In the genomic region with DNA sequence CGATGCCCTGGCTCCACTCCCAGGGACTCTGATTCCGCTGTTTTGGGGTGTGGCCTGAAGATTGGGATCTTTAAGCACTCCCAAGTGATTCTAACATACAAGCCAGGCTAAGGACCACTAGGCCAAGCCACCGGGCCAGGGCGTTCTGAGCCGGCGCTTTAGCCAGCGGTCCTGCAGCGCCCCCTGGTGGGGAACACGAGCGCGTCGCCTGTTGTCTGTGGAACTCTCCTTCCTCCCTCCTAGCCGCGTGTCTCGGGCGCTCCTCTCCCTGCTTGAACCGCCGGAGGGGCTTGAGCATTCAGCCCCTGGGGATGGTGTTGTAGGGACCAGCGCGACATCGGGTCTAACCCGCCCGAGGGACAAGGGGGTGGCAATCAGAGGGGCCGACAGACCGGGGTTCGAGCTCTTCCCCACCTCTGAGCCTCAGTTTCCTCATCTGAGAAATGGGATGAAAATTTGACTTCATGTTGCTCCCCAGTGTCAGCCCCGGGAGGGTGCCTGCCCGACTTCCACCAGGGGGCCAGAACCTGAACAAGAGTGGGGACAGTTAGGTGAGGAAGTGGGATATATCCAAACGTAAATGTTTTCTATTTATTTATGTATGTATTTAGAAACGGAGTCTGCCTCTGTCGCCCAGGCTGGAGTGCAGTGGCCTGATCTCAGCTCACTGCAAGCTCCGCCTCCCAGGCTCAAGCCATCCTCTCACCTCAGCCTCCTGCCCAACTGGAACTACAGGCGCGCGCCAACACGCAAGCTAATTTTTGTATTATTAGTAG, we compare ENCODE assay signal across 8 cellular contexts. TPM values are rescaled to one million over a fixed set of nuclear protein-coding genes. Genes with fewer than 3 reads are reported as not detected.
DNase-seq lines count a peak whose midpoint lies in the region; ATAC-seq and TF ChIP-seq lines count a peak whose summit lies in the region.

No MANE protein-coding gene starts in this region.

- no peaks in the 10 kb centered on the region for H3K4me1 Mint-ChIP-seq in natural killer cell
- H3K4me1 Mint-ChIP-seq in stimulated activated memory B cell treated with anti-CD40 and anti-IgM and Interleukin-4, amounts not matched to agents 10 μg/mL and 1 μg/mL and 100 μg/mL, for 72 hours = no peaks in the 10 kb centered on the region

- no peaks in the 10 kb centered on the region for H4K20me1 ChIP-seq in HCT116 (ENCODE audit: insufficient read depth)

- no peak overlapping the region for H3K27ac Mint-ChIP-seq in natural killer cell
- no peak overlapping the region for H3K27ac Mint-ChIP-seq in stimulated activated memory B cell treated with anti-CD40 and anti-IgM and Interleukin-4, amounts not matched to agents 10 μg/mL and 1 μg/mL and 100 μg/mL, for 72 hours

- ATAC-seq in HCT116 (peak; percentile 92), esophagus mucosa (peak; percentile 81), natural killer cell (peak; percentile 52 to 75 (median 74)), GM18502 (IDR thresholded peaks at IDR 0.05; ENCODE audit: poor library complexity, unreplicated experiment) (no peak)
- peak; percentile 64 for ATAC-seq in stimulated activated memory B cell treated with anti-CD40 and anti-IgM and Interleukin-4, amounts not matched to agents 10 μg/mL and 1 μg/mL and 100 μg/mL, for 72 hours

- no peaks in the 10 kb centered on the region for H3K79me2 ChIP-seq in HCT116 (ENCODE audit: insufficient read depth, low read length)

- CTCF ChIA-PET in HCT116 (lab: Charles Lee) = interaction anchor here (0.8 to 3.7 kb wide), 9 partner anchors 16 to 435 kb away, joined by 3 to 18 read pairs (median 5); a partner anchor contains a TSS

- no peaks in the 10 kb centered on the region for H3K4me1 ChIP-seq in BE2C
- H3K4me1 ChIP-seq in HCT116 (ENCODE audit: control insufficient read depth in 1 of 2, insufficient read depth in 2 of 2, low read length in 2 of 2) = peaks cover 0 to 10% of the 10 kb centered on the region in 2 experiments; a peak in 2 of 4 replicates
- no peaks in the 10 kb centered on the region for H3K4me1 ChIP-seq in NT2/D1 (ENCODE audit: insufficient read depth, insufficient read length)

- H3K27me3 ChIP-seq in BE2C = no peaks in the 10 kb centered on the region
- H3K27me3 ChIP-seq in HCT116 (ENCODE audit: insufficient read depth, low read length) = no peaks in the 10 kb centered on the region
- no peaks in the 10 kb centered on the region for H3K27me3 ChIP-seq in NT2/D1 (ENCODE audit: insufficient read depth, insufficient read length)

- H3K4me2 ChIP-seq in HCT116 (ENCODE audit: low read length) = peak overlapping the region; percentile 50

- RAD21 ChIA-PET in HCT116 (lab: Charles Lee; ENCODE audit: low non-redundant PET in 1 of 2, low total read pairs in 2 of 2, uncharacterized antibody in 2 of 2, unreplicated experiment in 2 of 2) = interaction anchor here (0.8 to 1.3 kb wide), 3 partner anchors 232 to 234 kb away, joined by 4 to 7 read pairs (median 6); no protein-coding TSS in a partner anchor

- H3K9me3 ChIP-seq in BE2C (no peaks in the 10 kb centered on the region), HCT116 (ENCODE audit: control insufficient read depth in 1 of 2, insufficient read depth in 1 of 2, low read depth in 1 of 2, low read length in 2 of 2) (no peaks in the 10 kb centered on the region), NT2/D1 (ENCODE audit: insufficient read depth, low read length) (no peaks in the 10 kb centered on the region)

- no peak overlapping the region for H3K9ac ChIP-seq in HCT116 (ENCODE audit: low read length)
- H3K9ac ChIP-seq in NT2/D1 (ENCODE audit: insufficient read length, low read depth) = no peak overlapping the region

- H3K36me3 ChIP-seq in BE2C (no peaks in the 10 kb centered on the region), HCT116 (ENCODE audit: control insufficient read depth in 1 of 2, insufficient read depth in 2 of 2, low read length in 2 of 2) (no peaks in the 10 kb centered on the region), NT2/D1 (ENCODE audit: insufficient read depth, insufficient read length, low read length) (no peaks in the 10 kb centered on the region)

- peak; percentile 90 for DNase-seq in BE2C
- peak; percentile 62 for DNase-seq in HCT116 (ENCODE audit: low read depth, low spot score)
- DNase-seq in NT2/D1 (ENCODE audit: low read depth, low spot score) = peak; percentile 57
- DNase-seq in activated T-cell treated with anti-CD3 and anti-CD28 coated beads for 1 hour (ENCODE audit: low read depth) = peak; percentile 84
- DNase-seq in natural killer cell = peak; percentile 58

- TF ChIP-seq POLR2A in HCT116 (IDR thresholded peaks at IDR 0.05; ENCODE audit: borderline replicate concordance, extremely low read depth, insufficient read depth, insufficient read length) = no peak

- no peak overlapping the region for H3K4me3 Mint-ChIP-seq in natural killer cell
- no peak overlapping the region for H3K4me3 Mint-ChIP-seq in stimulated activated memory B cell treated with anti-CD40 and anti-IgM and Interleukin-4, amounts not matched to agents 10 μg/mL and 1 μg/mL and 100 μg/mL, for 72 hours

- BruUV-seq in HCT116 (replicated peaks; lab: Mats Ljungman, UMichigan) = no TSS peak

- peak; percentile 96 for TF ChIP-seq RAD21 in HCT116 (IDR thresholded peaks at IDR 0.05; ENCODE audit: low read depth)

- no peak overlapping the region for H3K4me3 ChIP-seq in BE2C (ENCODE audit: low read depth, low read length)
- no peak overlapping the region for H3K4me3 ChIP-seq in HCT116 (replicated peaks in 1 of 2; ENCODE audit: low read depth in 1 of 2, low read length in 2 of 2)
- no peak overlapping the region for H3K4me3 ChIP-seq in NT2/D1 (ENCODE audit: insufficient read length, low read depth)

- H3K9me2 ChIP-seq in HCT116 (ENCODE audit: insufficient read depth) = no peaks in the 10 kb centered on the region

- no peaks in the 10 kb centered on the region for H3K36me3 Mint-ChIP-seq in natural killer cell
- no peaks in the 10 kb centered on the region for H3K36me3 Mint-ChIP-seq in stimulated activated memory B cell treated with anti-CD40 and anti-IgM and Interleukin-4, amounts not matched to agents 10 μg/mL and 1 μg/mL and 100 μg/mL, for 72 hours

- POLR2A ChIA-PET in HCT116 (lab: Charles Lee) = no interaction called here

- H3K27ac ChIP-seq in HCT116 (ENCODE audit: low read depth, low read length) = no peak overlapping the region

- peaks cover 9 to 19% of the 10 kb centered on the region in 2 donors for H3K27me3 Mint-ChIP-seq in natural killer cell (ENCODE audit: low read depth in 2 of 2)
- peaks cover 66% of the 10 kb centered on the region for H3K27me3 Mint-ChIP-seq in stimulated activated memory B cell treated with anti-CD40 and anti-IgM and Interleukin-4, amounts not matched to agents 10 μg/mL and 1 μg/mL and 100 μg/mL, for 72 hours

- peak; percentile 94 for TF ChIP-seq CTCF in BE2C (IDR thresholded peaks at IDR 0.05; ENCODE audit: low read depth, low read length)
- TF ChIP-seq CTCF in HCT116 (IDR thresholded peaks at IDR 0.05 in 2 of 3, conservative IDR thresholded peaks at IDR 0.05 in 1 of 3; ENCODE audit: borderline replicate concordance in 1 of 3, insufficient read depth in 1 of 3, low read depth in 2 of 3, low read length in 2 of 3) = peak; percentile 94 to 98 (median 94)
- peak; percentile 73 for TF ChIP-seq CTCF in natural killer cell (IDR thresholded peaks at IDR 0.05)

- intact Hi-C loops in HCT116 (cut with micrococcal nuclease) (loop anchor here (1.0 to 10.0 kb wide), 4 partner anchors 111 to 429 kb away; no protein-coding TSS in a partner anchor), natural killer cell (cut with micrococcal nuclease) (no loop called here)

- peak overlapping the region; percentile 80 for H2AFZ ChIP-seq in HCT116 (ENCODE audit: low read depth, low read length, poor library complexity, severe bottlenecking)

- H3K9me3 Mint-ChIP-seq in natural killer cell = no peaks in the 10 kb centered on the region
- peaks cover 3% of the 10 kb centered on the region for H3K9me3 Mint-ChIP-seq in stimulated activated memory B cell treated with anti-CD40 and anti-IgM and Interleukin-4, amounts not matched to agents 10 μg/mL and 1 μg/mL and 100 μg/mL, for 72 hours

TF ChIP-seq in HCT116, 20 proteins besides CTCF, POLR2A, EP300 and RAD21:
- TF ChIP-seq ZFX (IDR thresholded peaks at IDR 0.05) (0 out of 2 replicates have a peak, but pooled peaks have one; percentile 23), POLR2AphosphoS5 (IDR thresholded peaks at IDR 0.05; ENCODE audit: low read depth, low read length) (no peak), YY1 (IDR thresholded peaks at IDR 0.05; ENCODE audit: extremely low read depth, insufficient replicate concordance, low read depth, low read length) (peak; percentile 52)
- TF ChIP-seq, protein P1, sequence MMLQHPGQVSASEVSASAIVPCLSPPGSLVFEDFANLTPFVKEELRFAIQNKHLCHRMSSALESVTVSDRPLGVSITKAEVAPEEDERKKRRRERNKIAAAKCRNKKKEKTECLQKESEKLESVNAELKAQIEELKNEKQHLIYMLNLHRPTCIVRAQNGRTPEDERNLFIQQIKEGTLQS (IDR thresholded peaks at IDR 0.05) = no peak

RNA-seq across cellular contexts. Expression of a gene that starts 18.0 kb away (rescaled TPM):
- polyA plus RNA-seq in BE2C (2012; ENCODE audit: insufficient read depth, insufficient read length, low read depth) = 0.40 TPM
- 0.10 TPM for total RNA-seq in HCT116 (2021; ENCODE audit: unreplicated experiment)
- not detected in 2 replicates for polyA plus RNA-seq in HCT116 (2012)
- total RNA-seq in esophagus mucosa = 0.08 TPM
- total RNA-seq in natural killer cell = under 1 TPM in 2 of 3 donors, not detected in 1; 0.08 to 0.09 TPM

RNA-seq across cellular contexts. Expression of a gene that starts 42.3 kb away (rescaled TPM):
- 14.3 TPM for polyA plus RNA-seq in BE2C (2012; ENCODE audit: insufficient read depth, insufficient read length, low read depth)
- total RNA-seq in HCT116 (2021; ENCODE audit: unreplicated experiment) (not detected), esophagus mucosa (0.12 TPM), natural killer cell (not detected)
- not detected in 2 replicates for polyA plus RNA-seq in HCT116 (2012)
